ENCODE assay signal across 19 cellular contexts in the genomic region with DNA sequence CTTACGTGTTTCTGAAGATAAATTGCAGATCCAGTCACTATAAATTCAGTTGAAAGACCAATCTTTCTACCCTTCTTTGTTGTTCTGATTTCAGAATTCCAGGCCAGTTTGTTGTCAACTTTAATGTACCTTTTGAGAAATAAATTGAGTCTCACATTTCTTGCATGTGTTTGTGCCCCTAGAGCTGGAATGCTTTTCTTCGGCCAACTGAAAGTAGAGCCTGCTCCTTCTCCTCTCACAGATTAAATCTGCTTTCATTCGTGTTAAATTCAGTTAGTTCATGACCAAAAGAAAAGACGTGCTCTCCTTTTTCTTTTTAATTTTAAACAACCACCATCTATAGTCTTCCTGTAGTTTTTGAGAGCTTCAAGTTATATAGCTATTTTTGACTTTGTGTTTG. TPM values are rescaled to one million over a fixed set of nuclear protein-coding genes. Genes with fewer than 3 reads are reported as not detected.
A peak's percentile ranks its signal among the peaks of the same experiment; 100 is the strongest.
DNase-seq lines count a peak whose midpoint lies in the region; ATAC-seq, FAIRE-seq and TF ChIP-seq lines count a peak whose summit lies in the region.
"Had no signal": no experiment of that assay in that cellular context is flagged by ENCODE, and none has a peak within 500 bp of the region (broad histone marks: within the 10 kb centered on the region; RNA-seq: fewer than 3 reads in every experiment).

No MANE protein-coding gene starts in this region.

- H3K4me3 ChIP-seq in right lobe of liver, result no peak overlapping the region
- no peak overlapping the region for H3K4me3 ChIP-seq in HepG2 (replicated peaks in 1 of 3; ENCODE audit: insufficient read depth in 1 of 3, low read depth in 2 of 3, low read length in 3 of 3)
- H3K4me3 ChIP-seq in coronary artery, result peak overlapping the region; percentile 37
- H3K4me3 ChIP-seq in ovary, result peak overlapping the region; percentile 1
- no peak overlapping the region for H3K4me3 ChIP-seq in neural progenitor cell

- TF ChIP-seq POLR2A in right lobe of liver (IDR thresholded peaks at IDR 0.05) (no peak), HepG2 (IDR thresholded peaks at IDR 0.05; ENCODE audit: insufficient read depth in 1 of 2, low read depth in 2 of 2, low read length in 2 of 2) (no peak), ovary (IDR thresholded peaks at IDR 0.05) (no peak), GM18505 (IDR thresholded peaks at IDR 0.05; ENCODE audit: borderline replicate concordance, extremely low read depth, insufficient read depth, insufficient read length) (no peak)

- H3K36me3 ChIP-seq in right lobe of liver (no peaks in the 10 kb centered on the region), HepG2 (replicated peaks in 1 of 2; ENCODE audit: control insufficient read depth in 1 of 2, insufficient read depth in 2 of 2, low read length in 2 of 2) (no peaks in the 10 kb centered on the region), ovary (no peaks in the 10 kb centered on the region), neural progenitor cell (no peaks in the 10 kb centered on the region)

- H4K20me1 ChIP-seq in HepG2 (ENCODE audit: insufficient read depth, low read length), result no peaks in the 10 kb centered on the region
- no peaks in the 10 kb centered on the region for H4K20me1 ChIP-seq in neural progenitor cell (ENCODE audit: low read depth)

- no peak overlapping the region for H3K27ac Mint-ChIP-seq in neural progenitor cell
- H3K27ac Mint-ChIP-seq: activated naive CD8-positive, alpha-beta T cell; T-helper 2 cell treated with Interferon-gamma antibody and Interleukin-4, amounts not matched to agents 5 μg/mL and 100 μg/mL, for 36 hours had no signal

- BruUV-seq in HepG2 (replicated peaks; lab: Mats Ljungman, UMichigan), result no TSS peak

- H3K79me2 ChIP-seq in HepG2 (ENCODE audit: insufficient read depth, low read length) (no peaks in the 10 kb centered on the region), neural progenitor cell (ENCODE audit: low read depth) (no peaks in the 10 kb centered on the region)

- CTCF ChIA-PET in HepG2 (lab: Yijun Ruan, JAX; ENCODE audit: low intra/inter-chr PET ratio, low total read pairs), result no interaction called here

- ATAC-seq in right lobe of liver (no peak), HepG2 (no peak), GM18505 (IDR thresholded peaks at IDR 0.05; ENCODE audit: unreplicated experiment) (no peak), GM21447 (IDR thresholded peaks at IDR 0.05; ENCODE audit: unreplicated experiment) (no peak)

- in situ Hi-C loops in HepG2 (cut with HindIII; ENCODE audit: extremely low pct_ligation_motif_present, low pct_unique_long_range_greater_than_20kb), result no loop called here

- TF ChIP-seq EP300 in HepG2 (IDR thresholded peaks at IDR 0.05; ENCODE audit: low read depth in 2 of 2, low read length in 2 of 2) (no peak), HepG2 (CRISPR knock-in tag; IDR thresholded peaks at IDR 0.05; ENCODE audit: borderline replicate concordance) (no peak), ovary (IDR thresholded peaks at IDR 0.05) (no peak)

- peak overlapping the region; percentile 30 to 37 (median 36) for H3K27ac ChIP-seq in right lobe of liver
- no peak overlapping the region for H3K27ac ChIP-seq in HepG2 (ENCODE audit: extremely low read length, insufficient read depth, low read length)
- H3K27ac ChIP-seq in coronary artery, result no peak overlapping the region
- no peak overlapping the region for H3K27ac ChIP-seq in ovary
- H3K27ac ChIP-seq in neural progenitor cell, result no peak overlapping the region
- H3K27ac ChIP-seq: RWPE1 had no signal

- no peak for FAIRE-seq in HepG2 (lab: Jason Lieb, UNC)
- FAIRE-seq: keratinocyte had no signal

- H2AFZ ChIP-seq in HepG2 (ENCODE audit: low read length), result no peak overlapping the region
- no peak overlapping the region for H2AFZ ChIP-seq in neural progenitor cell (replicated peaks)

- H3K4me2 ChIP-seq in HepG2 (ENCODE audit: low read depth, low read length) (no peak overlapping the region), neural progenitor cell (no peak overlapping the region)

- no peak for TF ChIP-seq RAD21 in HepG2 (CRISPR knock-in tag; IDR thresholded peaks at IDR 0.05)

- peaks cover 9% of the 10 kb centered on the region for H3K4me1 Mint-ChIP-seq in neural progenitor cell

- H3K9me3 ChIP-seq in right lobe of liver (no peaks in the 10 kb centered on the region), HepG2 (ENCODE audit: low read length) (no peaks in the 10 kb centered on the region), ovary (no peaks in the 10 kb centered on the region), neural progenitor cell (ENCODE audit: low read depth) (no peaks in the 10 kb centered on the region)

- 44% methylated on average over 4 of the region's 4 CpGs for WGBS in right lobe of liver (ENCODE audit: insufficient coverage, low coverage, low lambda C conversion rate, missing lambda C conversion rate)
- WGBS in HepG2 (ENCODE audit: low lambda C conversion rate), result 42% methylated on average over 4 of the region's 4 CpGs
- WGBS in ovary, 3 donors, result 51 to 59% (median 59%) methylated on average over 4 of the region's 4 CpGs

- H3K4me3 Mint-ChIP-seq in neural progenitor cell, result no peak overlapping the region
- H3K4me3 Mint-ChIP-seq: activated naive CD8-positive, alpha-beta T cell; T-helper 2 cell treated with Interferon-gamma antibody and Interleukin-4, amounts not matched to agents 5 μg/mL and 100 μg/mL, for 36 hours had no signal

- no peaks in the 10 kb centered on the region for H3K9me3 Mint-ChIP-seq in neural progenitor cell
- H3K9me3 Mint-ChIP-seq: T-helper 2 cell treated with Interferon-gamma antibody and Interleukin-4, amounts not matched to agents 5 μg/mL and 100 μg/mL, for 36 hours had no signal

- H3K4me1 ChIP-seq in right lobe of liver (no peaks in the 10 kb centered on the region), HepG2 (ENCODE audit: insufficient read depth, low read length) (peaks cover 10% of the 10 kb centered on the region), ovary (ENCODE audit: insufficient read depth) (no peaks in the 10 kb centered on the region), neural progenitor cell (peaks cover 8% of the 10 kb centered on the region)

- POLR2A ChIA-PET in HepG2 (lab: Yijun Ruan, JAX), result no interaction called here

- H3K36me3 Mint-ChIP-seq in neural progenitor cell, result no peaks in the 10 kb centered on the region

- DNase-seq in right lobe of liver (no peak), HepG2 (ENCODE audit: low spot score) (no peak), coronary artery (ENCODE audit: low spot score) (no peak), ovary (no peak), neural progenitor cell (ENCODE audit: low spot score) (no peak), Kasumi-1 (lab: John Stamatoyannopoulos, UW) (no peak)
- DNase-seq: activated CD4-positive, alpha-beta T cell treated with anti-CD3 and anti-CD28 coated beads for 4 hours; activated T-cell treated with anti-CD3 and anti-CD28 coated beads for 4 hours; central memory CD4-positive, alpha-beta T cell; GOT3; NCI-H146; NCI-H510A; stimulated activated CD4-positive, alpha-beta T cell treated with anti-CD3 and anti-CD28 coated beads, Interleukin-4, amount 100 ng/mL, for 1 hour had no signal

- TF ChIP-seq CTCF in right lobe of liver (IDR thresholded peaks at IDR 0.05) (no peak), HepG2 (CRISPR knock-in tag; IDR thresholded peaks at IDR 0.05) (no peak), coronary artery (IDR thresholded peaks at IDR 0.05) (no peak), ovary (IDR thresholded peaks at IDR 0.05) (no peak), neural progenitor cell (IDR thresholded peaks at IDR 0.05) (no peak)

- H3K27me3 ChIP-seq in right lobe of liver, result no peaks in the 10 kb centered on the region
- H3K27me3 ChIP-seq in HepG2 (ENCODE audit: control insufficient read depth in 1 of 2, insufficient read depth in 2 of 2, low read length in 2 of 2), result peaks cover 4 to 28% of the 10 kb centered on the region in 2 experiments
- H3K27me3 ChIP-seq in ovary, result no peaks in the 10 kb centered on the region
- peaks cover 37% of the 10 kb centered on the region for H3K27me3 ChIP-seq in neural progenitor cell

- no peaks in the 10 kb centered on the region for H3F3A ChIP-seq in neural progenitor cell (ENCODE audit: low read depth)

- no peak overlapping the region for H3K9ac ChIP-seq in HepG2 (ENCODE audit: insufficient read depth, low read depth, low read length)
- H3K9ac ChIP-seq in neural progenitor cell, result no peak overlapping the region

- H3K27me3 Mint-ChIP-seq in neural progenitor cell (ENCODE audit: insufficient read depth, low read depth), result peaks cover 3% of the 10 kb centered on the region

- intact Hi-C loops in right lobe of liver (cut with DNase I), result no loop called here
- intact Hi-C loops in HepG2 (cut with micrococcal nuclease; ENCODE audit: unreplicated experiment), result no loop called here
- intact Hi-C loops in ovary (cut with DNase I), result no loop called here

TF ChIP-seq in HepG2, 621 proteins besides CTCF, POLR2A, EP300 and RAD21 (continues in another document):
- TF ChIP-seq YEATS4 (CRISPR knock-in tag; IDR thresholded peaks at IDR 0.05; ENCODE audit: borderline replicate concordance), result no peak

RNA-seq across cellular contexts. Expression of a gene that starts 22.9 kb away (rescaled TPM):
- total RNA-seq in right lobe of liver (10 to 100 TPM in 4 of 6 experiments, 1 to 10 TPM in 1, under 1 TPM in 1; 0.75 to 17.4 (median 12.7) TPM), HepG2 (2016; rRNA removed; fragmentation: Illumina TruSeq; extraction: Trizol) (1.5 and 2.4 TPM in 2 replicates), ovary (10 to 100 TPM; 10.0 to 67.9 (median 20.4) TPM), neural progenitor cell (ENCODE audit: low replicate concordance) (3.5 and 4.9 TPM in 2 replicates)
- 0.53 and 0.61 TPM in 2 replicates for total RNA-seq in HepG2 (2016; cell fraction: cytosol; rRNA removed; fragmentation: Illumina TruSeq; extraction: Trizol; ENCODE audit: low read depth)
- total RNA-seq in HepG2 (2016; cell fraction: insoluble cytoplasmic fraction; rRNA removed; fragmentation: Illumina TruSeq; extraction: Trizol), result 1.4 and 1.9 TPM in 2 replicates
- 1.4 and 2.1 TPM in 2 replicates for total RNA-seq in HepG2 (2016; cell fraction: membrane; rRNA removed; fragmentation: Illumina TruSeq; extraction: Trizol)
- 3.1 and 4.0 TPM in 2 replicates for total RNA-seq in HepG2 (2016; cell fraction: nucleus; rRNA removed; fragmentation: Illumina TruSeq; extraction: Trizol)
- polyA plus RNA-seq in HepG2 (2011; rRNA removed) (0.62 and 0.89 TPM in 2 replicates), ovary (10 to 100 TPM; 21.5 to 41.5 TPM)
- polyA plus RNA-seq in HepG2 (2011; cell fraction: cytosol; rRNA removed), result 0.51 and 0.54 TPM in 2 replicates
- polyA plus RNA-seq in HepG2 (2011; cell fraction: nucleus; rRNA removed), result 1.6 and 1.9 TPM in 2 replicates
- 0.39 and 0.57 TPM in 2 replicates for polyA plus RNA-seq in HepG2 (2012)
- 0.50 and 0.75 TPM in 2 replicates for polyA plus RNA-seq in HepG2 (2016; cell fraction: cytosol; fragmentation: Illumina TruSeq; extraction: Trizol; ENCODE audit: low read depth)
- 2.4 and 2.5 TPM in 2 replicates for polyA plus RNA-seq in HepG2 (2016; cell fraction: insoluble cytoplasmic fraction; fragmentation: Illumina TruSeq; extraction: Trizol; ENCODE audit: low read depth)
- polyA plus RNA-seq in HepG2 (2016; cell fraction: membrane; fragmentation: Illumina TruSeq; extraction: Trizol; ENCODE audit: low read depth), result 2.0 and 2.7 TPM in 2 replicates
- polyA plus RNA-seq in HepG2 (2016; cell fraction: nucleus; fragmentation: Illumina TruSeq; extraction: Trizol; ENCODE audit: insufficient read depth, low read depth), result 4.5 and 5.6 TPM in 2 replicates
- 0.60 and 0.96 TPM in 2 replicates for polyA minus RNA-seq in HepG2 (2011; rRNA and poly(A)+ RNA removed; ENCODE audit: low replicate concordance)
- polyA minus RNA-seq in HepG2 (2011; cell fraction: cytosol; rRNA and poly(A)+ RNA removed), result 1.2 TPM in 1 of 2 replicates, not detected in the other
- 1.8 and 1.9 TPM in 2 replicates for polyA minus RNA-seq in HepG2 (2011; cell fraction: nucleus; rRNA and poly(A)+ RNA removed)

Comparison
In these comparisons a context has a peak if more than half of its experiments do, and no peak if none do; other contexts are left out.
1. H3K27ac ChIP-seq: peak in right lobe of liver (3 of 3); none in HepG2 (single experiment), coronary artery (0 of 2), ovary (0 of 2) and neural progenitor cell (single experiment).
2. H3K4me3 ChIP-seq: peak in coronary artery (single experiment) and ovary (single experiment); none in right lobe of liver (0 of 3), HepG2 (0 of 3) and neural progenitor cell (single experiment).